In genomic region chr5:179621551-179621971, GRCh38 we compare ENCODE assay signal across 8 cellular contexts. TPM values are rescaled to one million over a fixed set of nuclear protein-coding genes. Genes with fewer than 3 reads are reported as not detected.
DNase-seq lines count a peak whose midpoint lies in the region; ATAC-seq and TF ChIP-seq lines count a peak whose summit lies in the region.

No MANE protein-coding gene starts in this region.

- H3K9ac ChIP-seq in trophoblast cell (ENCODE audit: low read length): peak overlapping the region; percentile 68

- peak overlapping the region; percentile 14 to 90 for H3K4me3 ChIP-seq in esophagus (ENCODE audit: low read depth in 1 of 2, low read length in 2 of 2)
- H3K4me3 ChIP-seq in trophoblast cell (ENCODE audit: low read depth, low read length): peak overlapping the region; percentile 72

- H3K9me3 ChIP-seq in esophagus (ENCODE audit: control insufficient read depth in 2 of 2, insufficient read depth in 1 of 2, low read depth in 1 of 2, low read length in 1 of 2) (no peaks in the 10 kb centered on the region), trophoblast cell (ENCODE audit: insufficient read depth, low read depth, low read length) (no peaks in the 10 kb centered on the region)

- DNase-seq in ELR (ENCODE audit: low read depth) (peak; percentile 27), trophoblast cell (peak in 1 of 2 donors; percentile 27), NCI-H526 (lab: John Stamatoyannopoulos, UW) (no peak), SK-N-DZ (ENCODE audit: low spot score) (no peak), NCI-H524 (lab: John Stamatoyannopoulos, UW) (no peak)

- WGBS in esophagus, 2 donors: 3 to 4% methylated on average over 9 of the region's 9 CpGs
- no CpG with 5 or more reads among the region's 9 CpGs for WGBS in trophoblast cell (ENCODE audit: extremely low coverage, insufficient coverage, insufficient read length)

- no peak overlapping the region for H2BK12ac ChIP-seq in trophoblast cell (ENCODE audit: low read length)

- no peak overlapping the region for H4K8ac ChIP-seq in trophoblast cell (ENCODE audit: low read depth, low read length)

- H3K4me2 ChIP-seq in trophoblast cell (ENCODE audit: low read length): peak overlapping the region; percentile 95

- H3K27me3 ChIP-seq in esophagus (ENCODE audit: control insufficient read depth in 1 of 2, insufficient read depth in 2 of 2, low read length in 2 of 2) (no peaks in the 10 kb centered on the region), trophoblast cell (ENCODE audit: insufficient read depth, low read length) (no peaks in the 10 kb centered on the region)

- H3K4me1 ChIP-seq in esophagus (ENCODE audit: control insufficient read depth in 2 of 2, insufficient read depth in 2 of 2, low read length in 1 of 2) (peaks cover 0 to 2% of the 10 kb centered on the region in 2 donors), trophoblast cell (ENCODE audit: control insufficient read depth in 1 of 2, insufficient read depth in 2 of 2, low read length in 2 of 2) (peaks cover 9 to 10% of the 10 kb centered on the region in 2 experiments)

- no peak overlapping the region for H2BK5ac ChIP-seq in trophoblast cell (ENCODE audit: low read depth, low read length, poor library complexity)

- H3K14ac ChIP-seq in trophoblast cell (ENCODE audit: low read length): no peak overlapping the region

- H4K12ac ChIP-seq in trophoblast cell (ENCODE audit: low read depth, low read length): no peak overlapping the region

- peaks cover 14% of the 10 kb centered on the region for H3K79me1 ChIP-seq in trophoblast cell (ENCODE audit: low read length)

- H3K4ac ChIP-seq in trophoblast cell (ENCODE audit: low read depth, low read length): peak overlapping the region; percentile 96

- H3K23ac ChIP-seq in trophoblast cell (ENCODE audit: low read length): no peak overlapping the region

- no peak overlapping the region for H3K18ac ChIP-seq in trophoblast cell (ENCODE audit: low read length)

- no peak overlapping the region for H2AFZ ChIP-seq in trophoblast cell (ENCODE audit: insufficient read depth, low read length, poor library complexity)

- no peak for ATAC-seq in GM19351 (IDR thresholded peaks at IDR 0.05; ENCODE audit: unreplicated experiment)

- H2AK5ac ChIP-seq in trophoblast cell (ENCODE audit: low read length): no peak overlapping the region

- H2BK120ac ChIP-seq in trophoblast cell (ENCODE audit: insufficient read depth, low read length, poor library complexity): no peak overlapping the region

- H3K79me2 ChIP-seq in trophoblast cell (ENCODE audit: control insufficient read depth, insufficient read depth, low read length, poor library complexity): peaks cover 24% of the 10 kb centered on the region

- H3K27ac ChIP-seq in esophagus (ENCODE audit: low read depth in 2 of 2, low read length in 1 of 2) (no peak overlapping the region), trophoblast cell (ENCODE audit: low read depth, low read length) (no peak overlapping the region)

- H4K91ac ChIP-seq in trophoblast cell (ENCODE audit: low read depth, low read length): no peak overlapping the region

- peaks cover 4 to 13% of the 10 kb centered on the region in 2 donors for H3K36me3 ChIP-seq in esophagus (ENCODE audit: control insufficient read depth in 2 of 2, insufficient read depth in 2 of 2, low read length in 1 of 2)
- H3K36me3 ChIP-seq in trophoblast cell (ENCODE audit: control insufficient read depth in 1 of 2, insufficient read depth in 2 of 2, low read length in 2 of 2): peaks cover 15 to 33% of the 10 kb centered on the region in 2 experiments

TF ChIP-seq in PFSK-1, 5 proteins besides CTCF, POLR2A, EP300 and RAD21:
- TF ChIP-seq TAF1 (IDR thresholded peaks at IDR 0.05; ENCODE audit: borderline replicate concordance, insufficient read depth, low read length) (no peak), SIN3A (IDR thresholded peaks at IDR 0.05; ENCODE audit: borderline replicate concordance, insufficient read depth, low read length) (no peak), FOXP2 (optimal IDR thresholded peaks at IDR 0.05; ENCODE audit: borderline replicate concordance, extremely low read depth, extremely low read length, insufficient read depth) (no peak), POLR2AphosphoS5 (IDR thresholded peaks at IDR 0.05; ENCODE audit: low read depth, low read length) (0 out of 2 replicates have a peak, but pooled peaks have one; percentile 20), REST (IDR thresholded peaks at IDR 0.05; ENCODE audit: insufficient read depth in 1 of 2, low read depth in 2 of 2, low read length in 2 of 2) (no peak)

RNA-seq across cellular contexts. Expression of gene HNRNPH1, which starts 1.9 kb away (rescaled TPM):
- polyA plus RNA-seq in PFSK-1 (2012; ENCODE audit: insufficient read length, low read depth): 649 TPM
- polyA plus RNA-seq in esophagus: 100 to 1,000 TPM; 156 to 247 TPM
- polyA plus RNA-seq in trophoblast cell (2013): 408 and 418 TPM in 2 replicates
- 473 and 506 TPM in 2 replicates for polyA plus RNA-seq in SK-N-DZ (2014; cell fraction: cytosol; rRNA removed)
- 1,378 and 1,791 TPM in 2 replicates for polyA plus RNA-seq in SK-N-DZ (2014; cell fraction: nucleus; rRNA removed)

RNA-seq across cellular contexts. Expression of gene CBY3, which starts 59.3 kb away (rescaled TPM):
- polyA plus RNA-seq in PFSK-1 (2012; ENCODE audit: insufficient read length, low read depth): not detected
- under 1 TPM; 0.05 to 0.12 TPM for polyA plus RNA-seq in esophagus
- polyA plus RNA-seq in trophoblast cell (2013): not detected in 2 replicates
- not detected in 2 replicates for polyA plus RNA-seq in SK-N-DZ (2014; cell fraction: cytosol; rRNA removed)
- polyA plus RNA-seq in SK-N-DZ (2014; cell fraction: nucleus; rRNA removed): not detected in 2 replicates
